Comparison of ENCODE assay signal across 23 cellular contexts in genomic region chr20:14888172-14888571, GRCh38.
"Had no signal": no experiment of that assay in that cellular context is flagged by ENCODE, and none has a peak within 500 bp of the region (broad histone marks: within the 10 kb centered on the region; RNA-seq: fewer than 3 reads in every experiment).

No MANE protein-coding gene starts in this region.

- H3K4me1 Mint-ChIP-seq: activated CD4-positive, alpha-beta memory T cell treated with anti-CD3 and anti-CD28 coated beads, Interleukin-2, amount 10 ng/mL, durations not matched to agents 7 days and 5 days; activated CD4-positive, alpha-beta T cell treated with anti-CD3 and anti-CD28 coated beads for 36 hours; activated CD8-positive, alpha-beta memory T cell treated with anti-CD3 and anti-CD28 coated beads, Interleukin-2, amount 10 ng/mL, durations not matched to agents 7 days and 5 days; activated naive CD8-positive, alpha-beta T cell treated with anti-CD3 and anti-CD28 coated beads, Interleukin-2, amount 10 ng/mL, durations not matched to agents 7 days and 5 days; central memory CD8-positive, alpha-beta T cell; naive thymus-derived CD4-positive, alpha-beta T cell had no signal

- H3K4me1 ChIP-seq: gastrocnemius medialis, transverse colon, uterus had no signal

- H3K27me3 Mint-ChIP-seq: activated CD4-positive, alpha-beta memory T cell treated with anti-CD3 and anti-CD28 coated beads, Interleukin-2, amount 10 ng/mL, durations not matched to agents 7 days and 5 days; activated CD4-positive, alpha-beta T cell treated with anti-CD3 and anti-CD28 coated beads for 36 hours; activated CD8-positive, alpha-beta memory T cell treated with anti-CD3 and anti-CD28 coated beads, Interleukin-2, amount 10 ng/mL, durations not matched to agents 7 days and 5 days; activated naive CD8-positive, alpha-beta T cell treated with anti-CD3 and anti-CD28 coated beads, Interleukin-2, amount 10 ng/mL, durations not matched to agents 7 days and 5 days; activated T-helper 17 cell treated with anti-CD3 and anti-CD28 coated beads, Interleukin-2, amount 50 U/mL, for 72 hours; central memory CD8-positive, alpha-beta T cell; naive thymus-derived CD4-positive, alpha-beta T cell; stimulated activated naive CD8-positive, alpha-beta T cell treated with anti-CD3 and anti-CD28 coated beads, Interleukin-15, Interleukin-2, amounts not matched to agents 100 ng/mL and 50 ng/mL, for 24 hours had no signal

- H3K36me3 ChIP-seq: brain microvascular endothelial cell, gastrocnemius medialis, transverse colon, uterus had no signal

- DNase-seq: activated CD4-positive, alpha-beta memory T cell treated with anti-CD3 and anti-CD28 coated beads, Interleukin-2, amount 10 ng/mL, durations not matched to agents 7 days and 5 days; activated CD4-positive, alpha-beta T cell treated with anti-CD3 and anti-CD28 coated beads for 36 hours; activated CD8-positive, alpha-beta memory T cell treated with anti-CD3 and anti-CD28 coated beads, Interleukin-2, amount 10 ng/mL, durations not matched to agents 7 days and 5 days; activated naive CD4-positive, alpha-beta T cell treated with Interleukin-2 at 50 U/mL for 16 hours; activated naive CD8-positive, alpha-beta T cell treated with anti-CD3 and anti-CD28 coated beads, Interleukin-2, amount 10 ng/mL, durations not matched to agents 7 days and 5 days; brain microvascular endothelial cell; cortex of kidney; gastrocnemius medialis; head of caudate nucleus; kidney glomerular epithelial cell; mesenchymal stem cell; naive thymus-derived CD4-positive, alpha-beta T cell; nucleus accumbens; right cardiac atrium; stimulated activated CD4-positive, alpha-beta T cell treated with anti-CD3 and anti-CD28 coated beads, Interleukin-2, amount 100 ng/mL, for 48 hours; transverse colon; uterus had no signal

- ATAC-seq: activated CD4-positive, alpha-beta T cell treated with anti-CD3 and anti-CD28 coated beads for 36 hours; activated CD8-positive, alpha-beta memory T cell treated with anti-CD3 and anti-CD28 coated beads, Interleukin-2, amount 10 ng/mL, durations not matched to agents 7 days and 5 days; activated T-helper 17 cell treated with anti-CD3 and anti-CD28 coated beads, Interleukin-2, amount 50 U/mL, for 72 hours; gastrocnemius medialis; naive thymus-derived CD4-positive, alpha-beta T cell; right cardiac atrium; WTC11 had no signal

- H3K36me3 Mint-ChIP-seq: activated CD8-positive, alpha-beta memory T cell treated with anti-CD3 and anti-CD28 coated beads, Interleukin-2, amount 10 ng/mL, durations not matched to agents 7 days and 5 days; activated naive CD8-positive, alpha-beta T cell treated with anti-CD3 and anti-CD28 coated beads, Interleukin-2, amount 10 ng/mL, durations not matched to agents 7 days and 5 days; naive thymus-derived CD4-positive, alpha-beta T cell; WTC11 had no signal

- H3K9me3 ChIP-seq: gastrocnemius medialis, transverse colon, uterus had no signal

- H3K27ac Mint-ChIP-seq: activated CD4-positive, alpha-beta memory T cell treated with anti-CD3 and anti-CD28 coated beads, Interleukin-2, amount 10 ng/mL, durations not matched to agents 7 days and 5 days; activated CD4-positive, alpha-beta T cell treated with anti-CD3 and anti-CD28 coated beads for 36 hours; activated CD8-positive, alpha-beta memory T cell treated with anti-CD3 and anti-CD28 coated beads, Interleukin-2, amount 10 ng/mL, durations not matched to agents 7 days and 5 days; activated naive CD8-positive, alpha-beta T cell treated with anti-CD3 and anti-CD28 coated beads, Interleukin-2, amount 10 ng/mL, durations not matched to agents 7 days and 5 days; activated T-helper 17 cell treated with anti-CD3 and anti-CD28 coated beads, Interleukin-2, amount 50 U/mL, for 72 hours; naive thymus-derived CD4-positive, alpha-beta T cell; stimulated activated naive CD8-positive, alpha-beta T cell treated with anti-CD3 and anti-CD28 coated beads, Interleukin-15, Interleukin-2, amounts not matched to agents 100 ng/mL and 50 ng/mL, for 24 hours; WTC11 had no signal

- H3K4me3 Mint-ChIP-seq: activated CD4-positive, alpha-beta memory T cell treated with anti-CD3 and anti-CD28 coated beads, Interleukin-2, amount 10 ng/mL, durations not matched to agents 7 days and 5 days; activated CD4-positive, alpha-beta T cell treated with anti-CD3 and anti-CD28 coated beads for 36 hours; activated CD8-positive, alpha-beta memory T cell treated with anti-CD3 and anti-CD28 coated beads, Interleukin-2, amount 10 ng/mL, durations not matched to agents 7 days and 5 days; activated naive CD8-positive, alpha-beta T cell treated with anti-CD3 and anti-CD28 coated beads, Interleukin-2, amount 10 ng/mL, durations not matched to agents 7 days and 5 days; activated T-helper 17 cell treated with anti-CD3 and anti-CD28 coated beads, Interleukin-2, amount 50 U/mL, for 72 hours; central memory CD8-positive, alpha-beta T cell; naive thymus-derived CD4-positive, alpha-beta T cell; stimulated activated naive CD8-positive, alpha-beta T cell treated with anti-CD3 and anti-CD28 coated beads, Interleukin-15, Interleukin-2, amounts not matched to agents 100 ng/mL and 50 ng/mL, for 24 hours; WTC11 had no signal

- FAIRE-seq: endometrium, TTC549 had no signal

- H3K4me3 ChIP-seq: gastrocnemius medialis, transverse colon, uterus had no signal

- H3K27me3 ChIP-seq: brain microvascular endothelial cell, gastrocnemius medialis, transverse colon, uterus had no signal

- H3K27ac ChIP-seq: brain microvascular endothelial cell, gastrocnemius medialis, transverse colon, uterus had no signal
